In the genomic region with DNA sequence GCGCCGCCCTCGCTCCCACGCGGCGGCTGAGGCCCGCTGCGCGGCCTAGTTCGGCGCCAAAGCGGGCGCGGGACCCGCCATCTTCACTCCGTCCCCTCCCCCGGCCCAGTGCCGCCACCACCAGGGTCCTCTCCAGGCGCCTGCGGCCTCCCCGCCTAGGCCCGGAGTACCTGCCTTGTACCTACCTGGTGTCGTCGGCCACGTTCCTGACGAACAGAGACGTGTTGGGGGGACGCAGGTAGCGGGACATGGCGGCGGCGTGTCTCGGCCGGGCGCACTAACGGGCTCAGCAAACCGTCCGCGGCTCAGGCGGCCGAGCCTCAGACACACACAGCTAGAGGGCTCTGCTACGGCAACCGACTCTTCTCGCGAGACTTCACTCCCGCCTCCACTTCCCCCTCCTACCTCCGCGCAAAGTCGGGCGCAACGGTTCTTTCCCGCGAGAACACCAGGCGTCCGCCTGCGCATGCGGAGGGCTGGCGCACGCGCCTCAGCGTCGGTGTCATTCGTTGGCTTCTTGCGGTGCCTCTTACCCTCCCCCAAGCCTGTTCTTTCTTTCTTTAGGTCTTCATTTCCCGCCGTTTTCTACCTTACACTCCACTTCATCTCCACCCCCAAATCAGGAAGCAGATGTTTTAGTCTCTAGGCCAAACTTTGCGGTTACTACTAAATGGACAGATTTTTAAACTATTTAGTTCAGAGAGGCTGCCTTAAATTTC, we compare ENCODE assay signal across 2 cellular contexts.
TF ChIP-seq lines count a peak whose summit lies in the region.

Gene SRSF10, minus strand, starts transcription at position 322 of the 719 bp plus-strand sequence. Its CDS starts 72 bp downstream, at position 250.

TF ChIP-seq in IMR-90, 13 proteins besides CTCF, POLR2A, EP300 and RAD21:
- peak; percentile 74; the same call in 1 of the 2 replicates for TF ChIP-seq MAZ (IDR thresholded peaks at IDR 0.05; ENCODE audit: borderline replicate concordance, low read depth, low read length)
- TF ChIP-seq MXI1 (IDR thresholded peaks at IDR 0.05; ENCODE audit: borderline replicate concordance, low read depth, low read length), result peak; percentile 11; the same call in 1 of the 2 replicates
- TF ChIP-seq CEBPB (IDR thresholded peaks at IDR 0.05; ENCODE audit: low read depth, low read length), result no peak
- TF ChIP-seq NFE2L2 (IDR thresholded peaks at IDR 0.05; ENCODE audit: low read depth, low read length), result no peak
- TF ChIP-seq, protein P1, sequence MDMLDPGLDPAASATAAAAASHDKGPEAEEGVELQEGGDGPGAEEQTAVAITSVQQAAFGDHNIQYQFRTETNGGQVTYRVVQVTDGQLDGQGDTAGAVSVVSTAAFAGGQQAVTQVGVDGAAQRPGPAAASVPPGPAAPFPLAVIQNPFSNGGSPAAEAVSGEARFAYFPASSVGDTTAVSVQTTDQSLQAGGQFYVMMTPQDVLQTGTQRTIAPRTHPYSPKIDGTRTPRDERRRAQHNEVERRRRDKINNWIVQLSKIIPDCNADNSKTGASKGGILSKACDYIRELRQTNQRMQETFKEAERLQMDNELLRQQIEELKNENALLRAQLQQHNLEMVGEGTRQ (IDR thresholded peaks at IDR 0.05; ENCODE audit: low read depth, low read length), result peak; percentile 30; the same call in 1 of the 2 replicates

TF ChIP-seq in endothelial cell of umbilical vein, 7 proteins besides CTCF, POLR2A, EP300 and RAD21:
- TF ChIP-seq MAX (IDR thresholded peaks at IDR 0.05; ENCODE audit: insufficient read depth, insufficient read length) (peak; percentile 71), GATA2 (IDR thresholded peaks at IDR 0.05; ENCODE audit: insufficient read depth, insufficient read length, low read depth, low read length) (no peak), POLR2AphosphoS5 (IDR thresholded peaks at IDR 0.05; ENCODE audit: insufficient read depth, low read depth, low read length) (peak; percentile 99), MYC (IDR thresholded peaks at IDR 0.05; ENCODE audit: low read depth, low read length) (peak; percentile 37), FOS (IDR thresholded peaks at IDR 0.05; ENCODE audit: borderline replicate concordance, insufficient read depth, low read length) (no peak)
